In the genomic region with DNA sequence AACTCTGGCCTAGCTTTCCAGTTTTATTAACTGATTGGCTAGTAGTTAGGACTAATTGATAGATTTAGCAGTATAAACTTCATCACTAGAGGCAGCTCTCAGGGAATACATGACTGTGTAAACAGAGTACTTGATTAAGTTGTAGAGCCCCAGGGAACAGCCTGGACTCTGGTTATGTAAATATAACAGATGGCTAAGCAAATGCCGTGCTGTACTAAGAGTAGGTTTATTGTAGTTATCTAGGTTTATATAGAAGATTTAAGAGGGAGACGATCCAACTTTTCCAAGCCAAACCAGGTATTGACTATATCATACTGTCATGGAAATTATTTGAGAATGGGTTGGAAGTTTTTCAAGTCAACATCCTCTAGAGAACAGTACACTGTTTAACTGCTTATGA, we compare ENCODE assay signal across 12 cellular contexts.
DNase-seq lines count a peak whose midpoint lies in the region; ATAC-seq lines count a peak whose summit lies in the region.
"Had no signal": no experiment of that assay in that cellular context is flagged by ENCODE, and none has a peak within 500 bp of the region (broad histone marks: within the 10 kb centered on the region; RNA-seq: fewer than 3 reads in every experiment).

No MANE protein-coding gene starts in this region.

- H3K27me3 Mint-ChIP-seq in activated T-helper 1 cell treated with anti-CD3 and anti-CD28 coated beads, Interleukin-12 subunit alpha, Interleukin-12 subunit beta, Interleukin-2, Interleukin-4 antibody, amounts not matched to agents 30 ng/mL and 10 ng/mL and 1 ng/mL, durations not matched to agents 14 hours and 24 hours and 36 hours (ENCODE audit: insufficient read depth) = no peaks in the 10 kb centered on the region
- H3K27me3 Mint-ChIP-seq: activated CD4-positive, alpha-beta T cell treated with anti-CD3 and anti-CD28 coated beads, Interleukin-2, amount 10 ng/mL, durations not matched to agents 7 days and 5 days; CD4-positive, alpha-beta memory T cell had no signal

- peak; percentile 66 for ATAC-seq in left colon
- ATAC-seq: K562 had no signal

- peaks cover 12% of the 10 kb centered on the region for H3K9me3 Mint-ChIP-seq in activated T-helper 1 cell treated with anti-CD3 and anti-CD28 coated beads, Interleukin-12 subunit alpha, Interleukin-12 subunit beta, Interleukin-2, Interleukin-4 antibody, amounts not matched to agents 30 ng/mL and 10 ng/mL and 1 ng/mL, durations not matched to agents 14 hours and 24 hours and 36 hours
- H3K9me3 Mint-ChIP-seq: type B pancreatic cell had no signal

- DNase-seq in DMS 273 treated with DMSO at 0.1 percent for 48 hours (lab: John Stamatoyannopoulos, UW) (peak; percentile 82), HuH-7.5 (ENCODE audit: low spot score) (peak; percentile 12), NCI-H524 (lab: John Stamatoyannopoulos, UW) (peak; percentile 22 to 78), left colon (no peak), globus pallidus (ENCODE audit: low spot score) (no peak)
- DNase-seq in activated effector memory CD4-positive, alpha-beta T cell treated with anti-CD3 and anti-CD28 coated beads, Interleukin-2, amount 50 U/mL, for 16 hours = no peak
- no peak for DNase-seq in activated CD4-positive, CD25-positive, alpha-beta regulatory T cell treated with anti-CD3 and anti-CD28 coated beads, Interleukin-2, amount 50 U/mL, for 72 hours
- no peak for DNase-seq in activated T-helper 1 cell treated with anti-CD3 and anti-CD28 coated beads, Interleukin-12 subunit alpha, Interleukin-12 subunit beta, Interleukin-2, Interleukin-4 antibody, amounts not matched to agents 30 ng/mL and 10 ng/mL and 1 ng/mL, durations not matched to agents 14 hours and 24 hours and 36 hours (ENCODE audit: low spot score)
- DNase-seq: activated CD4-positive, alpha-beta T cell treated with anti-CD3 and anti-CD28 coated beads, Interleukin-2, amount 10 ng/mL, durations not matched to agents 7 days and 5 days; CD4-positive, alpha-beta memory T cell had no signal

- intact Hi-C loops in left colon (cut with DNase I, micrococcal nuclease) = no loop called here
- intact Hi-C loops in activated T-helper 1 cell treated with anti-CD3 and anti-CD28 coated beads, Interleukin-12 subunit alpha, Interleukin-12 subunit beta, Interleukin-2, Interleukin-4 antibody, amounts not matched to agents 30 ng/mL and 10 ng/mL and 1 ng/mL, durations not matched to agents 14 hours and 24 hours and 36 hours (cut with micrococcal nuclease) = no loop called here

- H3K4me1 Mint-ChIP-seq in activated T-helper 1 cell treated with anti-CD3 and anti-CD28 coated beads, Interleukin-12 subunit alpha, Interleukin-12 subunit beta, Interleukin-2, Interleukin-4 antibody, amounts not matched to agents 30 ng/mL and 10 ng/mL and 1 ng/mL, durations not matched to agents 14 hours and 24 hours and 36 hours (ENCODE audit: low read depth) = no peaks in the 10 kb centered on the region
- H3K4me1 Mint-ChIP-seq: activated CD4-positive, alpha-beta T cell treated with anti-CD3 and anti-CD28 coated beads, Interleukin-2, amount 10 ng/mL, durations not matched to agents 7 days and 5 days; CD4-positive, alpha-beta memory T cell had no signal

- no peak overlapping the region for H3K27ac Mint-ChIP-seq in activated T-helper 1 cell treated with anti-CD3 and anti-CD28 coated beads, Interleukin-12 subunit alpha, Interleukin-12 subunit beta, Interleukin-2, Interleukin-4 antibody, amounts not matched to agents 30 ng/mL and 10 ng/mL and 1 ng/mL, durations not matched to agents 14 hours and 24 hours and 36 hours
- H3K27ac Mint-ChIP-seq: activated CD4-positive, alpha-beta T cell treated with anti-CD3 and anti-CD28 coated beads, Interleukin-2, amount 10 ng/mL, durations not matched to agents 7 days and 5 days; CD4-positive, alpha-beta memory T cell; type B pancreatic cell had no signal

- no peaks in the 10 kb centered on the region for H3K36me3 Mint-ChIP-seq in activated T-helper 1 cell treated with anti-CD3 and anti-CD28 coated beads, Interleukin-12 subunit alpha, Interleukin-12 subunit beta, Interleukin-2, Interleukin-4 antibody, amounts not matched to agents 30 ng/mL and 10 ng/mL and 1 ng/mL, durations not matched to agents 14 hours and 24 hours and 36 hours (ENCODE audit: low read depth)
- H3K36me3 Mint-ChIP-seq: CD4-positive, alpha-beta memory T cell; type B pancreatic cell had no signal

- no peak overlapping the region for H3K4me3 Mint-ChIP-seq in activated T-helper 1 cell treated with anti-CD3 and anti-CD28 coated beads, Interleukin-12 subunit alpha, Interleukin-12 subunit beta, Interleukin-2, Interleukin-4 antibody, amounts not matched to agents 30 ng/mL and 10 ng/mL and 1 ng/mL, durations not matched to agents 14 hours and 24 hours and 36 hours
- H3K4me3 Mint-ChIP-seq: activated CD4-positive, alpha-beta T cell treated with anti-CD3 and anti-CD28 coated beads, Interleukin-2, amount 10 ng/mL, durations not matched to agents 7 days and 5 days; CD4-positive, alpha-beta memory T cell; type B pancreatic cell had no signal

Comparison
In these comparisons a context has a peak if more than half of its experiments do, and no peak if none do; other contexts are left out.
1. DNase-seq: peak in DMS 273 treated with DMSO at 0.1 percent for 48 hours (single experiment), HuH-7.5 (single experiment) and NCI-H524 (2 of 2); none in left colon (0 of 2), globus pallidus (single experiment), activated effector memory CD4-positive, alpha-beta T cell treated with anti-CD3 and anti-CD28 coated beads, Interleukin-2, amount 50 U/mL, for 16 hours (single experiment), activated CD4-positive, CD25-positive, alpha-beta regulatory T cell treated with anti-CD3 and anti-CD28 coated beads, Interleukin-2, amount 50 U/mL, for 72 hours (single experiment) and activated T-helper 1 cell treated with anti-CD3 and anti-CD28 coated beads, Interleukin-12 subunit alpha, Interleukin-12 subunit beta, Interleukin-2, Interleukin-4 antibody, amounts not matched to agents 30 ng/mL and 10 ng/mL and 1 ng/mL, durations not matched to agents 14 hours and 24 hours and 36 hours (single experiment).